In genomic region chr5:1926471-1927341, GRCh38 we compare ENCODE assay signal across 38 cellular contexts. TPM values are rescaled to one million over a fixed set of nuclear protein-coding genes. Genes with fewer than 3 reads are reported as not detected.
"Had no signal": no experiment of that assay in that cellular context is flagged by ENCODE, and none has a peak within 500 bp of the region (broad histone marks: within the 10 kb centered on the region; RNA-seq: fewer than 3 reads in every experiment).

No MANE protein-coding gene starts in this region.

- H3K79me2 ChIP-seq: hepatocyte had no signal

- H3K9me3 ChIP-seq: adrenal gland, body of pancreas, gastroesophageal sphincter, lower lobe of right lung, mucosa of descending colon, ovary, prostate gland, tibial nerve had no signal

- H3K4me2 ChIP-seq: hepatocyte had no signal

- H3K4me3 ChIP-seq: adrenal gland, body of pancreas, gastroesophageal sphincter, hepatocyte, lower lobe of right lung, mucosa of descending colon, ovary, prostate gland, skin epidermis, tibial nerve had no signal

- FAIRE-seq: endothelial cell of umbilical vein, TTC549 had no signal

- H3K27ac ChIP-seq: adrenal gland, body of pancreas, gastroesophageal sphincter, hepatocyte, lower lobe of right lung, ovary, prostate gland, skin epidermis, tibial nerve, WERI-Rb-1 had no signal

- H3K36me3 ChIP-seq: adrenal gland, gastroesophageal sphincter, lower lobe of right lung, ovary, prostate gland, tibial nerve, WERI-Rb-1 had no signal

- H3K27me3 ChIP-seq: body of pancreas, ovary had no signal

- H3K4me1 ChIP-seq: adrenal gland, lower lobe of right lung, prostate gland had no signal

- H2AFZ ChIP-seq: hepatocyte had no signal

- DNase-seq: activated CD4-positive, alpha-beta memory T cell treated with anti-CD3 and anti-CD28 coated beads for 36 hours; activated CD4-positive, alpha-beta T cell treated with anti-CD3 and anti-CD28 coated beads for 48 hours; activated CD8-positive, alpha-beta memory T cell treated with anti-CD3 and anti-CD28 coated beads, Interleukin-2, amount 50 U/mL, for 4 hours; activated effector memory CD4-positive, alpha-beta T cell treated with anti-CD3 and anti-CD28 coated beads, Interleukin-2, amount 50 U/mL, for 16 hours; activated naive CD4-positive, alpha-beta T cell treated with anti-CD3 and anti-CD28 coated beads for 36 hours; activated naive CD8-positive, alpha-beta T cell treated with anti-CD3 and anti-CD28 coated beads for 36 hours; activated T-cell treated with anti-CD3 and anti-CD28 coated beads, Interleukin-2, amount 50 U/mL, for 1 hour; adrenal gland; aorta; body of pancreas; cortex of kidney; effector memory CD8-positive, alpha-beta T cell; lower lobe of right lung; mesenchymal stem cell; mucosa of descending colon; ovary; retina; stimulated activated CD4-positive, alpha-beta T cell treated with anti-CD3 and anti-CD28 coated beads, Interleukin-12 subunit alpha, Interleukin-12 subunit beta, amount 100 ng/mL, for 4 hours; stimulated activated CD4-positive, alpha-beta T cell treated with anti-CD3 and anti-CD28 coated beads, Interleukin-4, amount 100 ng/mL, for 24 hours; T-helper 9 cell; WERI-Rb-1 had no signal

- ATAC-seq: activated CD4-positive, CD25-positive, alpha-beta regulatory T cell treated with anti-CD3 and anti-CD28 coated beads, Interleukin-2, amount 50 U/mL, for 24 hours; body of pancreas; effector memory CD8-positive, alpha-beta T cell; gastroesophageal sphincter; mucosa of descending colon; sciatic nerve had no signal

RNA-seq across cellular contexts. Expression of gene IRX4, which starts 44.0 kb away (rescaled TPM):
- total RNA-seq: activated CD4-positive, alpha-beta memory T cell treated with anti-CD3 and anti-CD28 coated beads for 36 hours; activated CD8-positive, alpha-beta memory T cell treated with anti-CD3 and anti-CD28 coated beads for 36 hours; activated naive CD4-positive, alpha-beta T cell treated with anti-CD3 and anti-CD28 coated beads for 36 hours; activated naive CD8-positive, alpha-beta T cell treated with anti-CD3 and anti-CD28 coated beads for 36 hours; activated T-helper 1 cell treated with anti-CD3 and anti-CD28 coated beads, Interleukin-12 subunit alpha, Interleukin-12 subunit beta, Interleukin-2, Interleukin-4 antibody, amounts not matched to agents 30 ng/mL and 10 ng/mL and 1 ng/mL, durations not matched to agents 14 hours and 24 hours and 36 hours; adrenal gland; aorta; body of pancreas; endothelial cell of umbilical vein; fibroblast of lung; fibroblast of villous mesenchyme; hepatocyte; lower lobe of right lung; mucosa of descending colon; myocyte; natural killer cell treated with Interleukin-12 subunit alpha and Interleukin-12 subunit beta and Interleukin-15 and Interleukin-18, amount 100 ng/mL, for 72 hours; sciatic nerve; temporal lobe; tibial nerve; ureter had no signal
- polyA plus RNA-seq: aorta, endothelial cell of umbilical vein, fibroblast of lung, hepatocyte, ovary had no signal
